18 cellular contexts compared by ENCODE assay signal in genomic region chr9:38003230-38003629, GRCh38.
DNase-seq lines count a peak whose midpoint lies in the region; ATAC-seq and TF ChIP-seq lines count a peak whose summit lies in the region.
"Had no signal": no experiment of that assay in that cellular context is flagged by ENCODE, and none has a peak within 500 bp of the region (broad histone marks: within the 10 kb centered on the region; RNA-seq: fewer than 3 reads in every experiment).

No MANE protein-coding gene starts in this region.

- no peak for TF ChIP-seq CTCF in brain (conservative IDR thresholded peaks at IDR 0.05)

- H3K4me3 Mint-ChIP-seq in activated CD4-positive, alpha-beta T cell treated with anti-CD3 and anti-CD28 coated beads, Interleukin-2, amount 10 ng/mL, durations not matched to agents 24 days and 14 days: no peak overlapping the region
- no peak overlapping the region for H3K4me3 Mint-ChIP-seq in brain
- peak overlapping the region; percentile 44 for H3K4me3 Mint-ChIP-seq in natural killer cell treated with Interleukin-12 subunit alpha and Interleukin-12 subunit beta and Interleukin-15 and Interleukin-18, amount 100 ng/mL, for 72 hours
- H3K4me3 Mint-ChIP-seq: activated T-cell treated with anti-CD3 and anti-CD28 coated beads, Interleukin-2, amount 50 U/mL, for 4 hours; B cell; GM23338; IgD-negative memory B cell; neural crest cell had no signal

- peak; percentile 79 for DNase-seq in activated CD4-positive, alpha-beta T cell treated with anti-CD3 and anti-CD28 coated beads, Interleukin-2, amount 10 ng/mL, durations not matched to agents 24 days and 14 days
- no peak for DNase-seq in activated CD4-positive, alpha-beta T cell treated with anti-CD3 and anti-CD28 coated beads, Interleukin-2, amount 50 U/mL, for 1 hour
- peak; percentile 24 for DNase-seq in MV-4-11 (lab: John Stamatoyannopoulos, UW)
- DNase-seq in natural killer cell treated with Interleukin-12 subunit alpha and Interleukin-12 subunit beta and Interleukin-15 and Interleukin-18, amount 100 ng/mL, for 72 hours (ENCODE audit: low spot score): no peak
- DNase-seq in NCI-H2196 treated with DMSO at 0.1 percent for 48 hours (lab: John Stamatoyannopoulos, UW; ENCODE audit: unreplicated experiment): no peak
- DNase-seq in SK-N-DZ (ENCODE audit: low spot score): no peak
- DNase-seq: activated CD4-positive, alpha-beta T cell treated with anti-CD3 and anti-CD28 coated beads for 4 hours; activated T-cell treated with anti-CD3 and anti-CD28 coated beads, Interleukin-2, amount 50 U/mL, for 4 hours; MM.1S; NCI-H1694; SK-N-SH; stimulated activated CD4-positive, alpha-beta T cell treated with anti-CD3 and anti-CD28 coated beads, Interleukin-2, amount 100 ng/mL, for 24 hours had no signal

- H3K27ac Mint-ChIP-seq in activated CD4-positive, alpha-beta T cell treated with anti-CD3 and anti-CD28 coated beads, Interleukin-2, amount 10 ng/mL, durations not matched to agents 24 days and 14 days: peak overlapping the region; percentile 74
- H3K27ac Mint-ChIP-seq in brain: peak overlapping the region; percentile 7 to 55 (median 53)
- H3K27ac Mint-ChIP-seq in natural killer cell treated with Interleukin-12 subunit alpha and Interleukin-12 subunit beta and Interleukin-15 and Interleukin-18, amount 100 ng/mL, for 72 hours: peak overlapping the region; percentile 43
- H3K27ac Mint-ChIP-seq: B cell, GM23338, IgD-negative memory B cell had no signal

- peaks cover 25% of the 10 kb centered on the region for H3K4me1 Mint-ChIP-seq in activated CD4-positive, alpha-beta T cell treated with anti-CD3 and anti-CD28 coated beads, Interleukin-2, amount 10 ng/mL, durations not matched to agents 24 days and 14 days
- H3K4me1 Mint-ChIP-seq in brain: peaks cover 67% of the 10 kb centered on the region
- H3K4me1 Mint-ChIP-seq in natural killer cell treated with Interleukin-12 subunit alpha and Interleukin-12 subunit beta and Interleukin-15 and Interleukin-18, amount 100 ng/mL, for 72 hours (ENCODE audit: low read depth in 2 of 2): peaks cover 40 to 47% of the 10 kb centered on the region in 2 donors

- intact Hi-C loops in activated CD4-positive, alpha-beta T cell treated with anti-CD3 and anti-CD28 coated beads, Interleukin-2, amount 10 ng/mL, durations not matched to agents 24 days and 14 days (cut with micrococcal nuclease): no loop called here

- ATAC-seq in natural killer cell treated with Interleukin-12 subunit alpha and Interleukin-12 subunit beta and Interleukin-15 and Interleukin-18, amount 100 ng/mL, for 72 hours: peak; percentile 68 to 76
- no peak for ATAC-seq in HG02798 (IDR thresholded peaks at IDR 0.05; ENCODE audit: poor library complexity, unreplicated experiment)
- ATAC-seq: activated T-cell treated with anti-CD3 and anti-CD28 coated beads, Interleukin-2, amount 50 U/mL, for 4 hours; GM23338 had no signal

- no peaks in the 10 kb centered on the region for H3K36me3 Mint-ChIP-seq in activated CD4-positive, alpha-beta T cell treated with anti-CD3 and anti-CD28 coated beads, Interleukin-2, amount 10 ng/mL, durations not matched to agents 24 days and 14 days (ENCODE audit: low read depth)
- no peaks in the 10 kb centered on the region for H3K36me3 Mint-ChIP-seq in brain
- no peaks in the 10 kb centered on the region for H3K36me3 Mint-ChIP-seq in natural killer cell treated with Interleukin-12 subunit alpha and Interleukin-12 subunit beta and Interleukin-15 and Interleukin-18, amount 100 ng/mL, for 72 hours
- H3K36me3 Mint-ChIP-seq: IgD-negative memory B cell had no signal

- no peaks in the 10 kb centered on the region for H3K9me3 Mint-ChIP-seq in activated CD4-positive, alpha-beta T cell treated with anti-CD3 and anti-CD28 coated beads, Interleukin-2, amount 10 ng/mL, durations not matched to agents 24 days and 14 days
- H3K9me3 Mint-ChIP-seq in brain: no peaks in the 10 kb centered on the region
- H3K9me3 Mint-ChIP-seq in natural killer cell treated with Interleukin-12 subunit alpha and Interleukin-12 subunit beta and Interleukin-15 and Interleukin-18, amount 100 ng/mL, for 72 hours: no peaks in the 10 kb centered on the region
- H3K9me3 Mint-ChIP-seq: activated T-cell treated with anti-CD3 and anti-CD28 coated beads, Interleukin-2, amount 50 U/mL, for 4 hours; GM23338; neural crest cell had no signal

- H3K27me3 Mint-ChIP-seq in activated CD4-positive, alpha-beta T cell treated with anti-CD3 and anti-CD28 coated beads, Interleukin-2, amount 10 ng/mL, durations not matched to agents 24 days and 14 days: no peaks in the 10 kb centered on the region
- H3K27me3 Mint-ChIP-seq in brain: no peaks in the 10 kb centered on the region
- no peaks in the 10 kb centered on the region for H3K27me3 Mint-ChIP-seq in natural killer cell treated with Interleukin-12 subunit alpha and Interleukin-12 subunit beta and Interleukin-15 and Interleukin-18, amount 100 ng/mL, for 72 hours

Comparison
In these comparisons a context has a peak if more than half of its experiments do, and no peak if none do; other contexts are left out.
1. DNase-seq: peak in activated CD4-positive, alpha-beta T cell treated with anti-CD3 and anti-CD28 coated beads, Interleukin-2, amount 10 ng/mL, durations not matched to agents 24 days and 14 days (single experiment) and MV-4-11 (single experiment); none in activated CD4-positive, alpha-beta T cell treated with anti-CD3 and anti-CD28 coated beads, Interleukin-2, amount 50 U/mL, for 1 hour (single experiment), natural killer cell treated with Interleukin-12 subunit alpha and Interleukin-12 subunit beta and Interleukin-15 and Interleukin-18, amount 100 ng/mL, for 72 hours (single experiment), NCI-H2196 treated with DMSO at 0.1 percent for 48 hours (single experiment) and SK-N-DZ (single experiment).
2. Peak in every context shown above with its lines, with median percentiles within 50 percentile points of each other: H3K27ac Mint-ChIP-seq.